21 cellular contexts compared by ENCODE assay signal in genomic region chr21:38290809-38291208, GRCh38. TPM values are rescaled to one million over a fixed set of nuclear protein-coding genes. Genes with fewer than 3 reads are reported as not detected.
DNase-seq lines count a peak whose midpoint lies in the region; ATAC-seq and TF ChIP-seq lines count a peak whose summit lies in the region.
"Had no signal": no experiment of that assay in that cellular context is flagged by ENCODE, and none has a peak within 500 bp of the region (broad histone marks: within the 10 kb centered on the region; RNA-seq: fewer than 3 reads in every experiment).

No MANE protein-coding gene starts in this region.

- peak overlapping the region; percentile 77 for H3K27ac Mint-ChIP-seq in MCF 10A (ENCODE audit: low read depth, unreplicated experiment)
- H3K27ac Mint-ChIP-seq in nephron: peak overlapping the region; percentile 19 to 93 (median 24)
- no peak overlapping the region for H3K27ac Mint-ChIP-seq in glutamatergic neuron (ENCODE audit: unreplicated experiment)
- H3K27ac Mint-ChIP-seq: IgD-negative memory B cell had no signal

- no peak for ATAC-seq in upper lobe of left lung (ENCODE audit: low FRiP score in 2 of 2)

- H3K27me3 Mint-ChIP-seq in MCF 10A (ENCODE audit: insufficient read depth, unreplicated experiment) (no peaks in the 10 kb centered on the region), nephron (ENCODE audit: low read depth) (peaks cover 6% of the 10 kb centered on the region), glutamatergic neuron (ENCODE audit: unreplicated experiment) (peaks cover 2% of the 10 kb centered on the region)

- POLR2A ChIA-PET in MCF 10A (lab: Yijun Ruan, JAX): interaction anchor here (0.8 to 4.2 kb wide), 10 partner anchors 10 to 150 kb away, joined by 3 to 35 read pairs (median 4); no protein-coding TSS in a partner anchor

- H3K27me3 ChIP-seq in breast epithelium (no peaks in the 10 kb centered on the region), upper lobe of left lung (no peaks in the 10 kb centered on the region)

- H3K4me3 ChIP-seq in breast epithelium: no peak overlapping the region
- H3K4me3 ChIP-seq in upper lobe of left lung: no peak overlapping the region
- H3K4me3 ChIP-seq: PC-9 had no signal

- intact Hi-C loops in MCF 10A (cut with micrococcal nuclease) (no loop called here), breast epithelium (cut with DNase I; ENCODE audit: low total_unique reads) (no loop called here)

- H3K4me1 ChIP-seq in breast epithelium (no peaks in the 10 kb centered on the region), upper lobe of left lung (peaks cover 10 to 44% (median 29%) of the 10 kb centered on the region in 4 donors)

- WGBS in upper lobe of left lung, 2 donors: 39 to 64% methylated on average over 3 of the region's 3 CpGs

- H3K9me3 Mint-ChIP-seq in MCF 10A (ENCODE audit: unreplicated experiment) (no peaks in the 10 kb centered on the region), nephron (no peaks in the 10 kb centered on the region), glutamatergic neuron (ENCODE audit: unreplicated experiment) (no peaks in the 10 kb centered on the region)

- no peak for TF ChIP-seq POLR2A in breast epithelium (IDR thresholded peaks at IDR 0.05)
- no peak for TF ChIP-seq POLR2A in upper lobe of left lung (IDR thresholded peaks at IDR 0.05)

- H3K36me3 Mint-ChIP-seq in MCF 10A (ENCODE audit: insufficient read depth, unreplicated experiment): no peaks in the 10 kb centered on the region
- peaks cover 16% of the 10 kb centered on the region for H3K36me3 Mint-ChIP-seq in nephron (ENCODE audit: low read depth)
- no peaks in the 10 kb centered on the region for H3K36me3 Mint-ChIP-seq in glutamatergic neuron (ENCODE audit: unreplicated experiment)
- H3K36me3 Mint-ChIP-seq: IgD-negative memory B cell had no signal

- CTCF ChIA-PET in MCF 10A (lab: Yijun Ruan, JAX): interaction anchor here (0.9 to 2.5 kb wide), 3 partner anchors 13 to 71 kb away, joined by 4 to 10 read pairs (median 5); no protein-coding TSS in a partner anchor

- H3K9me3 ChIP-seq in breast epithelium (no peaks in the 10 kb centered on the region), upper lobe of left lung (no peaks in the 10 kb centered on the region)

- H3K4me3 Mint-ChIP-seq in MCF 10A (ENCODE audit: unreplicated experiment) (no peak overlapping the region), nephron (no peak overlapping the region), glutamatergic neuron (ENCODE audit: unreplicated experiment) (no peak overlapping the region)
- H3K4me3 Mint-ChIP-seq: IgD-negative memory B cell had no signal

- no peak for DNase-seq in MCF 10A (ENCODE audit: unreplicated experiment)
- DNase-seq in breast epithelium (ENCODE audit: low spot score in 2 of 2): no peak
- DNase-seq in epithelial cell of prostate (ENCODE audit: low read depth, low spot score): no peak
- DNase-seq in upper lobe of left lung: no peak
- no peak for DNase-seq in NCI-H82 (lab: John Stamatoyannopoulos, UW)
- no peak for DNase-seq in glutamatergic neuron
- DNase-seq in medulla oblongata (ENCODE audit: extremely low spot score): no peak
- DNase-seq: C1 segment of cervical spinal cord, COR-L47, DMS153, HCEC 1CT, MV-4-11, NCI-H1694, NCI-H345, NCI-H69, PC-9, Right ventricle myocardium superior had no signal

- H3K36me3 ChIP-seq in breast epithelium (no peaks in the 10 kb centered on the region), upper lobe of left lung (no peaks in the 10 kb centered on the region)

- TF ChIP-seq CTCF in MCF 10A (IDR thresholded peaks at IDR 0.05; ENCODE audit: unreplicated experiment) (no peak), breast epithelium (IDR thresholded peaks at IDR 0.05) (no peak), nephron (IDR thresholded peaks at IDR 0.05; ENCODE audit: unreplicated experiment in 3 of 3) (no peak), upper lobe of left lung (IDR thresholded peaks at IDR 0.05) (no peak), glutamatergic neuron (IDR thresholded peaks at IDR 0.05; ENCODE audit: partially characterized antibody, unreplicated experiment) (no peak)

- BruUV-seq in MCF 10A (replicated peaks; lab: Mats Ljungman, UMichigan): no TSS peak

- H3K4me1 Mint-ChIP-seq in MCF 10A (ENCODE audit: insufficient read depth, unreplicated experiment) (peaks cover 40% of the 10 kb centered on the region), nephron (peaks cover 35% of the 10 kb centered on the region), glutamatergic neuron (ENCODE audit: low read depth, unreplicated experiment) (no peaks in the 10 kb centered on the region)
- H3K4me1 Mint-ChIP-seq: IgD-negative memory B cell had no signal

- no peak for TF ChIP-seq EP300 in upper lobe of left lung (IDR thresholded peaks at IDR 0.05)

- H3K27ac ChIP-seq in breast epithelium: no peak overlapping the region
- H3K27ac ChIP-seq in epithelial cell of prostate: peak overlapping the region; percentile 92
- H3K27ac ChIP-seq in upper lobe of left lung: peak overlapping the region in 3 of 4 donors; percentile 20 to 80 (median 80)
- H3K27ac ChIP-seq: 22Rv1, PC-9 had no signal

RNA-seq across cellular contexts. Expression of gene KCNJ15, which starts 34.0 kb away (rescaled TPM):
- total RNA-seq in MCF 10A (2022) (2.2 and 2.4 TPM in 2 replicates), breast epithelium (1 to 10 TPM in 1 of 3 donors, under 1 TPM in 2; 0.80 to 6.9 (median 0.98) TPM), upper lobe of left lung (10 to 100 TPM; 17.9 to 93.0 (median 48.6) TPM), glutamatergic neuron (ENCODE audit: unreplicated experiment) (not detected)
- total RNA-seq: HT-29, PC-9 had no signal

Comparison
In these comparisons a context has a peak if more than half of its experiments do, and no peak if none do; other contexts are left out.
1. H3K27ac ChIP-seq: peak in epithelial cell of prostate (single experiment) and upper lobe of left lung (3 of 4); none in breast epithelium (0 of 2).